1 cellular context compared by ENCODE assay signal in the genomic region with DNA sequence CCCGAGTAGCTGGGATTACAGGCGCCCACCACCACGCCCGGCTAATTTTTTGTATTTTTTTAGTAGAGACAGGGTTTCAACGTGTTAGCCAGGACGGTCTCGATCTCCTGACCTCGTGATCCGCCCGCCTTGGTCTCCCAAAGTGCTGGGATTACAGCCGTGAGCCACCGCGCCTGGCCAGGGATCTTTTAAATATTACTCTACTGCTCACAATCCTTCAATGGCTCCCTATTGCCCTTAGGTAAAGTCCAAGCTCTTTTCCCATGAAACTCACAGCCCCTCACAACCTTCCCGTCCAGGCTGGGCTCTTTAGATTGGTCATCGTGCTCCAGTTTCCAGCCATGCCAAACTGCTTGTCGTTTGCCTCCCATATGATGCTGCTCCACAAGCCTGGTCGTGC. TPM values are rescaled to one million over a fixed set of nuclear protein-coding genes. Genes with fewer than 3 reads are reported as not detected.
"Had no signal": no experiment of that assay in that cellular context is flagged by ENCODE, and none has a peak within 500 bp of the region (broad histone marks: within the 10 kb centered on the region; RNA-seq: fewer than 3 reads in every experiment).

No MANE protein-coding gene starts in this region.

RNA-seq across cellular contexts. Expression of gene RHBDL3, which starts 2.1 kb away (rescaled TPM):
- total RNA-seq: HT-29 had no signal
